Comparison of ENCODE assay signal across 24 cellular contexts in genomic region chr5:140413230-140413629, GRCh38. TPM values are rescaled to one million over a fixed set of nuclear protein-coding genes. Genes with fewer than 3 reads are reported as not detected.
"Had no signal": no experiment of that assay in that cellular context is flagged by ENCODE, and none has a peak within 500 bp of the region (broad histone marks: within the 10 kb centered on the region; RNA-seq: fewer than 3 reads in every experiment).

No MANE protein-coding gene starts in this region.

- H3K4me3 ChIP-seq: lung, spleen, tibial artery had no signal

- H3K4me1 Mint-ChIP-seq: mesothelial cell of epicardium, nephron, WTC11 had no signal

- H3K9me3 Mint-ChIP-seq: activated CD8-positive, alpha-beta T cell treated with anti-CD3 and anti-CD28 coated beads for 36 hours; activated naive CD4-positive, alpha-beta T cell treated with anti-CD3 and anti-CD28 coated beads, Interleukin-2, amount 50 U/mL, for 72 hours; activated T-cell treated with anti-CD3 and anti-CD28 coated beads, Interleukin-2, amount 50 U/mL, for 4 hours; mesothelial cell of epicardium; nephron; T-helper 2 cell treated with Interferon-gamma antibody and Interleukin-4, amounts not matched to agents 5 μg/mL and 100 μg/mL, for 36 hours; WTC11 had no signal

- H3K4me3 Mint-ChIP-seq: activated CD8-positive, alpha-beta T cell treated with anti-CD3 and anti-CD28 coated beads for 36 hours; activated T-cell treated with anti-CD3 and anti-CD28 coated beads, Interleukin-2, amount 50 U/mL, for 4 hours; mesothelial cell of epicardium; nephron; T-helper 2 cell treated with Interferon-gamma antibody and Interleukin-4, amounts not matched to agents 5 μg/mL and 100 μg/mL, for 36 hours; WTC11 had no signal

- DNase-seq: activated CD4-positive, alpha-beta T cell treated with anti-CD3 and anti-CD28 coated beads for 4 hours; activated CD8-positive, alpha-beta T cell treated with anti-CD3 and anti-CD28 coated beads for 36 hours; activated effector memory CD4-positive, alpha-beta T cell treated with Interleukin-2 at 50 U/mL for 16 hours; activated T-cell treated with anti-CD3 and anti-CD28 coated beads, Interleukin-2, amount 50 U/mL, for 4 hours; amniotic stem cell; dermis blood vessel endothelial cell; effector memory CD4-positive, alpha-beta T cell; foreskin keratinocyte; glutamatergic neuron; hippocampal formation; nucleus accumbens; spleen; stimulated activated naive CD4-positive, alpha-beta T cell treated with Interleukin-2 at 50 U/mL for 16 hours; substantia nigra; tibial artery had no signal

- ATAC-seq: activated CD8-positive, alpha-beta T cell treated with anti-CD3 and anti-CD28 coated beads for 36 hours; activated naive CD4-positive, alpha-beta T cell treated with anti-CD3 and anti-CD28 coated beads, Interleukin-2, amount 50 U/mL, for 72 hours; activated T-cell treated with anti-CD3 and anti-CD28 coated beads, Interleukin-2, amount 50 U/mL, for 4 hours; foreskin keratinocyte; left lobe of liver; WTC11 had no signal

- H3K27ac Mint-ChIP-seq: activated CD8-positive, alpha-beta T cell treated with anti-CD3 and anti-CD28 coated beads for 36 hours; activated naive CD4-positive, alpha-beta T cell treated with anti-CD3 and anti-CD28 coated beads, Interleukin-2, amount 50 U/mL, for 72 hours; nephron; T-helper 2 cell treated with Interferon-gamma antibody and Interleukin-4, amounts not matched to agents 5 μg/mL and 100 μg/mL, for 36 hours; WTC11 had no signal

- H3K27ac ChIP-seq: foreskin keratinocyte, spleen, tibial artery had no signal

- H3K36me3 ChIP-seq: tibial artery had no signal

- H3K27me3 ChIP-seq: foreskin keratinocyte, spleen, tibial artery had no signal

- H3K9me3 ChIP-seq: spleen, tibial artery had no signal

- H3K27me3 Mint-ChIP-seq: activated CD8-positive, alpha-beta T cell treated with anti-CD3 and anti-CD28 coated beads for 36 hours had no signal

RNA-seq across cellular contexts. Expression of gene SLC4A9, which starts 53.2 kb away (rescaled TPM):
- total RNA-seq: activated T-cell treated with anti-CD3 and anti-CD28 coated beads, Interleukin-2, amount 50 U/mL, for 4 hours; dermis blood vessel endothelial cell; fibroblast of lung; renal cortical epithelial cell had no signal
- polyA plus RNA-seq: fibroblast of lung had no signal
